ENCODE assay signal across 22 cellular contexts in the genomic region with DNA sequence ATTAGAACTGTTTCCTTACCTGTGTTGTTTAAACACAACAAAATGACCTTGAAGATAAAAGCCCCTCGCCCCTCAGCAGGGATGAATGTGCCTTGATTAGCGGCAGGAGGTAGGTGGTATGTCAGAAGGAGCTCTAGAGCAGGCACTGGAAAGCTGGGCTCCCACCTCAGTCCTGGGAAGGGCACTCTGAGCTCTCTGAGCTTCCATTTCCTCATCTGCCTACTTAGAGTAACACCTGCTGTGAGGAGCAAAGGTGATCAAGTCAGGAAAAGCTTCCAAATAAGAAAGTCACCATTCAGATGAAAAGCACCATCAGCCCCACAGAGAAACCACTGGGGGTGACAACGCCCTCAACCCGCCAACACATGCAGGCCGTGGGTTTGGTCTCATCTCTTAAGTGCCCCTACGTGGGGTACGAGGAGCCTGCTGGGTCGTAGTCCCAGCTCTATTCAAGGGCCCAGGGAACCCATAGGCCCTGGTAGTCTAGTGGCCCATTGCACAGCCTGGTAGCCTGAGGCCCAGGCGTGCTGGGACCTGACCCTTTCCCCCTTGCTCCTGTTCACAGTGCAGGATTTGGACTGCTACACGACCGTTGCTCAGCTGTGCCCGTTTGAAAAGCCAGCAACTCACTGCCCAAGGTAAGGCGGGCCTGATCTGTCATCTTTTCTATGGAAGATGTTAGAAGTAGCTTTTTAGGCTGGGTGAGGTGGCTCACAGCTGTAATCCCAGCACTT. TPM values are rescaled to one million over a fixed set of nuclear protein-coding genes. Genes with fewer than 3 reads are reported as not detected.
DNase-seq lines count a peak whose midpoint lies in the region; ATAC-seq and TF ChIP-seq lines count a peak whose summit lies in the region.
"Had no signal": no experiment of that assay in that cellular context is flagged by ENCODE, and none has a peak within 500 bp of the region (broad histone marks: within the 10 kb centered on the region; RNA-seq: fewer than 3 reads in every experiment).

No MANE protein-coding gene starts in this region.

- H3K27me3 ChIP-seq in left ventricle myocardium inferior (ENCODE audit: low read depth) (peaks cover 6% of the 10 kb centered on the region), endodermal cell (ENCODE audit: control insufficient read depth, insufficient read depth, low read length, poor library complexity, severe bottlenecking) (no peaks in the 10 kb centered on the region), neural progenitor cell (no peaks in the 10 kb centered on the region), upper lobe of right lung (no peaks in the 10 kb centered on the region)

- peaks cover 2% of the 10 kb centered on the region for H3K27me3 Mint-ChIP-seq in endodermal cell (ENCODE audit: insufficient read depth)
- H3K27me3 Mint-ChIP-seq in neural progenitor cell (ENCODE audit: insufficient read depth, low read depth) = peaks cover 17% of the 10 kb centered on the region
- H3K27me3 Mint-ChIP-seq: CD4-positive, alpha-beta memory T cell had no signal

- H3K4me3 ChIP-seq in left ventricle myocardium inferior (no peak overlapping the region), endodermal cell (ENCODE audit: low read length) (no peak overlapping the region), neural progenitor cell (no peak overlapping the region), upper lobe of right lung (no peak overlapping the region)
- H3K4me3 ChIP-seq: HAP-1 had no signal

- no peaks in the 10 kb centered on the region for H4K20me1 ChIP-seq in neural progenitor cell (ENCODE audit: low read depth)

- H3K9ac ChIP-seq in endodermal cell (ENCODE audit: extremely low read depth, low read length, poor library complexity, severe bottlenecking) = no peak overlapping the region
- no peak overlapping the region for H3K9ac ChIP-seq in neural progenitor cell

- DNase-seq in left ventricle myocardium inferior = peak; percentile 6
- no peak for DNase-seq in cardiac septum (ENCODE audit: low spot score)
- peak; percentile 81 for DNase-seq in endodermal cell
- DNase-seq in neural progenitor cell (ENCODE audit: low spot score) = peak; percentile 18
- no peak for DNase-seq in upper lobe of right lung
- DNase-seq: Calu3; CD4-positive, alpha-beta memory T cell; DMS53; KG1; NCI-H1436; NCI-H2029; NCI-H2171; NCI-H446; NCI-H69; NK-92 treated with Interleukin-12 subunit alpha and Interleukin-12 subunit beta, amount 100 ng/mL, for 24 hours; RPMI8226; SIG-M5 had no signal

- H2AFZ ChIP-seq in neural progenitor cell (replicated peaks) = no peak overlapping the region

- H3K4me1 Mint-ChIP-seq in endodermal cell (peaks cover 15% of the 10 kb centered on the region), neural progenitor cell (peaks cover 6% of the 10 kb centered on the region)

- no peak for TF ChIP-seq CTCF in left ventricle myocardium inferior (IDR thresholded peaks at IDR 0.05; ENCODE audit: borderline replicate concordance)
- no peak for TF ChIP-seq CTCF in endodermal cell (conservative IDR thresholded peaks at IDR 0.05)
- no peak for TF ChIP-seq CTCF in neural progenitor cell (IDR thresholded peaks at IDR 0.05)
- no peak for TF ChIP-seq CTCF in upper lobe of right lung (IDR thresholded peaks at IDR 0.05)

- peaks cover 3% of the 10 kb centered on the region for H3F3A ChIP-seq in neural progenitor cell (ENCODE audit: low read depth)

- intact Hi-C loops in left ventricle myocardium inferior (cut with micrococcal nuclease) (no loop called here), cardiac septum (cut with DNase I) (no loop called here), upper lobe of right lung (cut with DNase I) (no loop called here)

- H3K9me3 ChIP-seq in left ventricle myocardium inferior (replicated peaks) (no peaks in the 10 kb centered on the region), endodermal cell (ENCODE audit: control insufficient read depth, low read length) (no peaks in the 10 kb centered on the region), neural progenitor cell (ENCODE audit: low read depth) (no peaks in the 10 kb centered on the region), upper lobe of right lung (no peaks in the 10 kb centered on the region)
- H3K9me3 ChIP-seq: HAP-1 had no signal

- H3K36me3 ChIP-seq in left ventricle myocardium inferior = peaks cover 58% of the 10 kb centered on the region
- H3K36me3 ChIP-seq in endodermal cell (ENCODE audit: control insufficient read depth, insufficient read depth, low read length) = peaks cover 4% of the 10 kb centered on the region
- no peaks in the 10 kb centered on the region for H3K36me3 ChIP-seq in neural progenitor cell
- peaks cover 13% of the 10 kb centered on the region for H3K36me3 ChIP-seq in upper lobe of right lung
- H3K36me3 ChIP-seq: HAP-1 had no signal

- H3K36me3 Mint-ChIP-seq in endodermal cell (ENCODE audit: low read depth) (peaks cover 11% of the 10 kb centered on the region), neural progenitor cell (peaks cover 2% of the 10 kb centered on the region)

- H3K27ac ChIP-seq in left ventricle myocardium inferior (replicated peaks) = no peak overlapping the region
- H3K27ac ChIP-seq in endodermal cell (ENCODE audit: low read depth, low read length) = no peak overlapping the region
- H3K27ac ChIP-seq in neural progenitor cell = no peak overlapping the region
- no peak overlapping the region for H3K27ac ChIP-seq in upper lobe of right lung
- H3K27ac ChIP-seq: 22Rv1 had no signal

- no peak overlapping the region for H3K27ac Mint-ChIP-seq in endodermal cell
- no peak overlapping the region for H3K27ac Mint-ChIP-seq in neural progenitor cell
- H3K27ac Mint-ChIP-seq: CD4-positive, alpha-beta memory T cell had no signal

- no peak overlapping the region for H3K4me2 ChIP-seq in neural progenitor cell

- peaks cover 11% of the 10 kb centered on the region for H3K4me1 ChIP-seq in left ventricle myocardium inferior
- H3K4me1 ChIP-seq in endodermal cell (ENCODE audit: control insufficient read depth, insufficient read depth, low read length) = no peaks in the 10 kb centered on the region
- H3K4me1 ChIP-seq in neural progenitor cell = no peaks in the 10 kb centered on the region
- H3K4me1 ChIP-seq in upper lobe of right lung = no peaks in the 10 kb centered on the region
- H3K4me1 ChIP-seq: HAP-1 had no signal

- H3K4me3 Mint-ChIP-seq in endodermal cell (no peak overlapping the region), neural progenitor cell (no peak overlapping the region)
- H3K4me3 Mint-ChIP-seq: CD4-positive, alpha-beta memory T cell had no signal

- peak; percentile 39 for ATAC-seq in upper lobe of right lung
- ATAC-seq in HG03139 (IDR thresholded peaks at IDR 0.05; ENCODE audit: unreplicated experiment) = no peak
- no peak for ATAC-seq in GM18520 (IDR thresholded peaks at IDR 0.05; ENCODE audit: unreplicated experiment)
- ATAC-seq in GM21526 (IDR thresholded peaks at IDR 0.05; ENCODE audit: low FRiP score, unreplicated experiment) = no peak

- H3K79me2 ChIP-seq in neural progenitor cell (ENCODE audit: low read depth) = no peaks in the 10 kb centered on the region

- H3K9me3 Mint-ChIP-seq in endodermal cell (no peaks in the 10 kb centered on the region), neural progenitor cell (peaks cover 7% of the 10 kb centered on the region)

- WGBS in endodermal cell (ENCODE audit: insufficient coverage in 1 of 2, insufficient read length in 1 of 2), 2 experiments = 66 to 93% methylated on average over 9 to 13 of the region's 13 CpGs

RNA-seq across cellular contexts. Expression of a gene that starts 57.3 kb away (rescaled TPM):
- total RNA-seq in left ventricle myocardium inferior = 12.8 TPM
- total RNA-seq in cardiac septum = 16.3 TPM
- 1 to 10 TPM; 5.0 to 9.3 TPM for total RNA-seq in endodermal cell
- polyA plus RNA-seq in endodermal cell (2013, experiment 1 of 2) = 1.6 TPM
- polyA plus RNA-seq in endodermal cell (2013, experiment 2 of 2) = 1.7 TPM
- 0.11 and 0.50 TPM in 2 replicates for total RNA-seq in neural progenitor cell (ENCODE audit: low replicate concordance)
- total RNA-seq in upper lobe of right lung = 61.9 TPM

Comparison
In these comparisons a context has a peak if more than half of its experiments do, and no peak if none do; other contexts are left out.
1. DNase-seq: peak in left ventricle myocardium inferior (single experiment), endodermal cell (single experiment) and neural progenitor cell (single experiment); none in cardiac septum (single experiment) and upper lobe of right lung (single experiment).